Comparison of ENCODE assay signal across 8 cellular contexts in genomic region chr5:10442581-10442980, GRCh38. TPM values are rescaled to one million over a fixed set of nuclear protein-coding genes. Genes with fewer than 3 reads are reported as not detected.
A peak's percentile ranks its signal among the peaks of the same experiment; 100 is the strongest.
DNase-seq lines count a peak whose midpoint lies in the region; ATAC-seq and TF ChIP-seq lines count a peak whose summit lies in the region.

No MANE protein-coding gene starts in this region.

- H3K4me1 ChIP-seq in ACC112 (ENCODE audit: control insufficient read depth, insufficient read depth, low read length, unreplicated experiment) = no peaks in the 10 kb centered on the region

- POLR2A ChIA-PET in activated CD8-positive, alpha-beta T cell treated with anti-CD3 and anti-CD28 coated beads, Interleukin-2, amount 10 ng/mL, durations not matched to agents 7 days and 5 days (lab: Charles Lee) = no interaction called here

- H3K27me3 Mint-ChIP-seq in HFFc6 (ENCODE audit: insufficient read depth) = peaks cover 13% of the 10 kb centered on the region
- peaks cover 6% of the 10 kb centered on the region for H3K27me3 Mint-ChIP-seq in activated CD8-positive, alpha-beta T cell treated with anti-CD3 and anti-CD28 coated beads, Interleukin-2, amount 10 ng/mL, durations not matched to agents 7 days and 5 days (ENCODE audit: low read depth)

- peak overlapping the region; percentile 27 for H2AFZ ChIP-seq in ACC112 (ENCODE audit: low read length, unreplicated experiment)

- H3K27ac Mint-ChIP-seq in HFFc6 = peak overlapping the region; percentile 59
- no peak overlapping the region for H3K27ac Mint-ChIP-seq in activated CD8-positive, alpha-beta T cell treated with anti-CD3 and anti-CD28 coated beads, Interleukin-2, amount 10 ng/mL, durations not matched to agents 7 days and 5 days

- ATAC-seq in activated CD8-positive, alpha-beta T cell treated with anti-CD3 and anti-CD28 coated beads, Interleukin-2, amount 10 ng/mL, durations not matched to agents 7 days and 5 days = no peak
- ATAC-seq in HG03095 (IDR thresholded peaks at IDR 0.05; ENCODE audit: unreplicated experiment) (no peak), HG02840 (IDR thresholded peaks at IDR 0.05; ENCODE audit: low FRiP score, unreplicated experiment) (no peak), GM19452 (IDR thresholded peaks at IDR 0.05; ENCODE audit: unreplicated experiment) (no peak)

- H3K27ac ChIP-seq in ACC112 (ENCODE audit: low read depth, low read length) = no peak overlapping the region

- CTCF ChIA-PET in activated CD8-positive, alpha-beta T cell treated with anti-CD3 and anti-CD28 coated beads, Interleukin-2, amount 10 ng/mL, durations not matched to agents 7 days and 5 days (lab: Charles Lee) = interaction anchor here (1.0 to 1.8 kb wide), 6 partner anchors 11 to 185 kb away, joined by 3 to 15 read pairs (median 4); partner anchors contain the start of gene MARCHF6

- no peaks in the 10 kb centered on the region for H3K36me3 ChIP-seq in ACC112 (ENCODE audit: insufficient read depth, low read length)

- H3K27me3 ChIP-seq in ACC112 (ENCODE audit: insufficient read depth, low read length) = no peaks in the 10 kb centered on the region

- H3K4me3 ChIP-seq in ACC112 (ENCODE audit: low read depth, low read length) = peak overlapping the region; percentile 69

- H3K79me2 ChIP-seq in ACC112 (ENCODE audit: control insufficient read depth, insufficient read depth, low read length, unreplicated experiment) = no peaks in the 10 kb centered on the region

- no peaks in the 10 kb centered on the region for H3K9me3 Mint-ChIP-seq in HFFc6
- peaks cover 12% of the 10 kb centered on the region for H3K9me3 Mint-ChIP-seq in activated CD8-positive, alpha-beta T cell treated with anti-CD3 and anti-CD28 coated beads, Interleukin-2, amount 10 ng/mL, durations not matched to agents 7 days and 5 days (ENCODE audit: insufficient read depth)

- TF ChIP-seq CTCF in HFFc6 (IDR thresholded peaks at IDR 0.05) = no peak

- DNase-seq in HFFc6 = peak; percentile 60
- no peak for DNase-seq in activated CD8-positive, alpha-beta T cell treated with anti-CD3 and anti-CD28 coated beads, Interleukin-2, amount 10 ng/mL, durations not matched to agents 7 days and 5 days
- peak; percentile 38 for DNase-seq in kidney tubule cell (ENCODE audit: low spot score)
- no peak for DNase-seq in HPDE6-E6E7 (ENCODE audit: extremely low spot score)

- H3K4me3 Mint-ChIP-seq in HFFc6 = peak overlapping the region; percentile 89
- H3K4me3 Mint-ChIP-seq in activated CD8-positive, alpha-beta T cell treated with anti-CD3 and anti-CD28 coated beads, Interleukin-2, amount 10 ng/mL, durations not matched to agents 7 days and 5 days = peak overlapping the region; percentile 81

- H3K36me3 Mint-ChIP-seq in HFFc6 (ENCODE audit: low read depth) = peaks cover 14% of the 10 kb centered on the region; the same call in 1 of the 2 replicates
- peaks cover 28% of the 10 kb centered on the region for H3K36me3 Mint-ChIP-seq in activated CD8-positive, alpha-beta T cell treated with anti-CD3 and anti-CD28 coated beads, Interleukin-2, amount 10 ng/mL, durations not matched to agents 7 days and 5 days (ENCODE audit: low read depth)

- H3K4me1 Mint-ChIP-seq in HFFc6 (ENCODE audit: low read depth) = peaks cover 35% of the 10 kb centered on the region
- peaks cover 49% of the 10 kb centered on the region for H3K4me1 Mint-ChIP-seq in activated CD8-positive, alpha-beta T cell treated with anti-CD3 and anti-CD28 coated beads, Interleukin-2, amount 10 ng/mL, durations not matched to agents 7 days and 5 days (ENCODE audit: low read depth)

RNA-seq across cellular contexts. Expression of gene ROPN1L, which starts 0.9 kb away (rescaled TPM):
- total RNA-seq in HFFc6 (2021; fragmentation: NEBNext Ultra II Directional; extraction: Animal tissue kit (Norgen Biotek cat#: 25700)) = under 1 TPM; 0.38 to 0.68 (median 0.47) TPM
- 1 to 10 TPM; 1.4 to 2.2 TPM for total RNA-seq in activated CD8-positive, alpha-beta T cell treated with anti-CD3 and anti-CD28 coated beads, Interleukin-2, amount 10 ng/mL, durations not matched to agents 7 days and 5 days

Comparison
In these comparisons a context has a peak if more than half of its experiments do, and no peak if none do; other contexts are left out.
1. DNase-seq: peak in HFFc6 (single experiment) and kidney tubule cell (single experiment); none in activated CD8-positive, alpha-beta T cell treated with anti-CD3 and anti-CD28 coated beads, Interleukin-2, amount 10 ng/mL, durations not matched to agents 7 days and 5 days (single experiment) and HPDE6-E6E7 (single experiment).